Comparison of ENCODE assay signal across 1 cellular context in genomic region chr19:58569191-58569942, GRCh38.
A peak's percentile ranks its signal among the peaks of the same experiment; 100 is the strongest.
TF ChIP-seq lines count a peak whose summit lies in the region.

No MANE protein-coding gene starts in this region.

TF ChIP-seq in H1, 55 proteins besides CTCF, POLR2A, EP300 and RAD21:
- no peak for TF ChIP-seq JUN (IDR thresholded peaks at IDR 0.05; ENCODE audit: low read depth, low read length)
- 0 out of 2 replicates have a peak, but pooled peaks have one; percentile 23 for TF ChIP-seq POLR2AphosphoS5 (IDR thresholded peaks at IDR 0.05; ENCODE audit: low read depth, low read length)
- TF ChIP-seq EZH2 (IDR thresholded peaks at IDR 0.05; ENCODE audit: low read depth, low read length, severe bottlenecking) = no peak
- no peak for TF ChIP-seq POU5F1 (IDR thresholded peaks at IDR 0.05; ENCODE audit: low read depth, low read length)
- TF ChIP-seq KDM5A (IDR thresholded peaks at IDR 0.05; ENCODE audit: low read length) = no peak
